17 cellular contexts compared by ENCODE assay signal in the genomic region with DNA sequence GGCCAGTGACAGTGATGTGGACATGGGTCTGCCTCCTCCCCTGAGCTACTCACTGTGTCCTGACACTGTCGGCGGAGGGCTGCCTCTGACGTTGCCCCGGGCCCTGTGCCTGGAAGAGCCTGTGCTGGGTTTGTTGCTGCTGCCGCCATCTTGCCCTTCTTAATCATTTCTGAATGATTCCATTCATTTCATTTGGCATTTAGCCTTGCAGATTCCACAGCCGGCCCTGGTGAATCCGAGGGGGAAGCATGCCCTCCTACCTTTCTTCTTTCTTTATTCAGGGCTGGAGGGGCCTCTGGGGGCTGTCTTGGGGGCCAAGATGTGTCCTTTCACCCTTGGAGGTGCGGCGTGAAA.
A peak's percentile ranks its signal among the peaks of the same experiment; 100 is the strongest.
DNase-seq lines count a peak whose midpoint lies in the region; ATAC-seq and TF ChIP-seq lines count a peak whose summit lies in the region.
"Had no signal": no experiment of that assay in that cellular context is flagged by ENCODE, and none has a peak within 500 bp of the region (broad histone marks: within the 10 kb centered on the region; RNA-seq: fewer than 3 reads in every experiment).

No MANE protein-coding gene starts in this region.

- peak; percentile 8 for DNase-seq in COLO829 (ENCODE audit: low spot score)
- peak in 33 of 61 donors; percentile 20 to 72 (median 43) for DNase-seq in caudate nucleus (lab: John Stamatoyannopoulos, UW)
- DNase-seq in putamen (ENCODE audit: low spot score), result peak; percentile 58
- DNase-seq in stimulated activated CD4-positive, alpha-beta T cell treated with anti-CD3 and anti-CD28 coated beads, Interleukin-4, amount 100 ng/mL, for 1 hour, result no peak
- DNase-seq in NCI-H446 treated with DMSO at 0.1 percent for 48 hours (lab: John Stamatoyannopoulos, UW), result no peak
- no peak for DNase-seq in Peyer's patch
- DNase-seq: CD8-positive, alpha-beta memory T cell; HCEC 1CT; MM.1S; NCI-H1092; NCI-H2081 treated with DMSO at 0.1 percent for 48 hours; SHP77 had no signal

- no peaks in the 10 kb centered on the region for H3K4me1 ChIP-seq in Peyer's patch

- no peaks in the 10 kb centered on the region for H3K9me3 ChIP-seq in Peyer's patch
- H3K9me3 ChIP-seq: A549 had no signal

- no peak for TF ChIP-seq POLR2A in Peyer's patch (IDR thresholded peaks at IDR 0.05)

- ATAC-seq in HG02870 (IDR thresholded peaks at IDR 0.05; ENCODE audit: unreplicated experiment), result no peak
- ATAC-seq: A549, GM23338 had no signal

- H3K27ac ChIP-seq in caudate nucleus (ENCODE audit: low read depth, low read length) (peak overlapping the region; percentile 67), layer of hippocampus (ENCODE audit: low read depth, low read length) (peak overlapping the region; percentile 85), Peyer's patch (no peak overlapping the region)
- H3K27ac ChIP-seq: A549; BLaER1 treated with 17β-estradiol and CSF1 and Interleukin-3, amounts not matched to agents 10 nM and 100 nM had no signal

- no peaks in the 10 kb centered on the region for H3K27me3 ChIP-seq in layer of hippocampus (ENCODE audit: control insufficient read depth, insufficient read depth, low read length)
- no peaks in the 10 kb centered on the region for H3K27me3 ChIP-seq in Peyer's patch
- H3K27me3 ChIP-seq: BLaER1 treated with 17β-estradiol and CSF1 and Interleukin-3, amounts not matched to agents 10 nM and 100 nM had no signal

- H3K4me3 ChIP-seq in Peyer's patch, result no peak overlapping the region
- H3K4me3 ChIP-seq: A549; BLaER1 treated with 17β-estradiol and CSF1 and Interleukin-3, amounts not matched to agents 10 nM and 100 nM; GM23338 had no signal

- no peak for TF ChIP-seq CTCF in Peyer's patch (IDR thresholded peaks at IDR 0.05)

- no peaks in the 10 kb centered on the region for H3K36me3 ChIP-seq in Peyer's patch
- H3K36me3 ChIP-seq: BLaER1 treated with 17β-estradiol and CSF1 and Interleukin-3, amounts not matched to agents 10 nM and 100 nM had no signal

Comparison
In these comparisons a context has a peak if more than half of its experiments do, and no peak if none do; other contexts are left out.
1. DNase-seq: peak in COLO829 (single experiment), caudate nucleus (33 of 61) and putamen (single experiment); none in stimulated activated CD4-positive, alpha-beta T cell treated with anti-CD3 and anti-CD28 coated beads, Interleukin-4, amount 100 ng/mL, for 1 hour (single experiment), NCI-H446 treated with DMSO at 0.1 percent for 48 hours (single experiment) and Peyer's patch (0 of 3).
2. H3K27ac ChIP-seq: peak in caudate nucleus (single experiment) and layer of hippocampus (single experiment); none in Peyer's patch (0 of 4).